22 cellular contexts compared by ENCODE assay signal in genomic region chr9:126618200-126618589, GRCh38. TPM values are rescaled to one million over a fixed set of nuclear protein-coding genes. Genes with fewer than 3 reads are reported as not detected.
A peak's percentile ranks its signal among the peaks of the same experiment; 100 is the strongest.
DNase-seq lines count a peak whose midpoint lies in the region; ATAC-seq and TF ChIP-seq lines count a peak whose summit lies in the region.
"Had no signal": no experiment of that assay in that cellular context is flagged by ENCODE, and none has a peak within 500 bp of the region (broad histone marks: within the 10 kb centered on the region; RNA-seq: fewer than 3 reads in every experiment).

No MANE protein-coding gene starts in this region.

- no peak overlapping the region for H2BK120ac ChIP-seq in mesendoderm (ENCODE audit: low read depth, low read length)

- no peaks in the 10 kb centered on the region for H3K36me3 Mint-ChIP-seq in activated naive CD8-positive, alpha-beta T cell
- no peaks in the 10 kb centered on the region for H3K36me3 Mint-ChIP-seq in activated naive CD8-positive, alpha-beta T cell treated with anti-CD3 and anti-CD28 coated beads for 36 hours
- H3K36me3 Mint-ChIP-seq in WTC11: no peaks in the 10 kb centered on the region

- H3K27me3 Mint-ChIP-seq in activated naive CD8-positive, alpha-beta T cell: peaks cover 43% of the 10 kb centered on the region
- peaks cover 90% of the 10 kb centered on the region for H3K27me3 Mint-ChIP-seq in activated naive CD8-positive, alpha-beta T cell treated with anti-CD3 and anti-CD28 coated beads for 36 hours
- peaks cover 95% of the 10 kb centered on the region for H3K27me3 Mint-ChIP-seq in WTC11 (ENCODE audit: low read depth)

- no peak overlapping the region for H2AK5ac ChIP-seq in mesendoderm (ENCODE audit: low read length)

- H3K23ac ChIP-seq in mesendoderm (ENCODE audit: low read length): no peak overlapping the region

- H3K4me1 Mint-ChIP-seq in activated naive CD8-positive, alpha-beta T cell (ENCODE audit: low read depth): peaks cover 20% of the 10 kb centered on the region
- H3K4me1 Mint-ChIP-seq in activated naive CD8-positive, alpha-beta T cell treated with anti-CD3 and anti-CD28 coated beads for 36 hours: peaks cover 18% of the 10 kb centered on the region
- H3K4me1 Mint-ChIP-seq in WTC11: peaks cover 73% of the 10 kb centered on the region

- POLR2A ChIA-PET in WTC11 (lab: Charles Lee): no interaction called here

- H3K4ac ChIP-seq in mesendoderm (ENCODE audit: low read depth, low read length): no peak overlapping the region

- TF ChIP-seq POLR2A in spleen (IDR thresholded peaks at IDR 0.05): no peak

- no peaks in the 10 kb centered on the region for H3K79me2 ChIP-seq in mesendoderm (ENCODE audit: control insufficient read depth, insufficient read depth, low read length)

- H3K27ac Mint-ChIP-seq in activated naive CD8-positive, alpha-beta T cell: no peak overlapping the region
- no peak overlapping the region for H3K27ac Mint-ChIP-seq in activated naive CD8-positive, alpha-beta T cell treated with anti-CD3 and anti-CD28 coated beads for 36 hours
- no peak overlapping the region for H3K27ac Mint-ChIP-seq in WTC11
- H3K27ac Mint-ChIP-seq: activated CD8-positive, alpha-beta T cell treated with anti-CD3 and anti-CD28 coated beads, Interleukin-2, amount 10 ng/mL, durations not matched to agents 7 days and 5 days; T-helper 17 cell had no signal

- H3K4me2 ChIP-seq in mesendoderm (ENCODE audit: low read length): peak overlapping the region; percentile 51
- H3K4me2 ChIP-seq: A549 had no signal

- no peaks in the 10 kb centered on the region for H3K36me3 ChIP-seq in mesendoderm (ENCODE audit: control insufficient read depth, insufficient read depth, low read length)
- H3K36me3 ChIP-seq in spleen: no peaks in the 10 kb centered on the region
- H3K36me3 ChIP-seq: esophagus squamous epithelium, upper lobe of left lung had no signal

- H3K27ac ChIP-seq in mesendoderm (ENCODE audit: low read depth, low read length): no peak overlapping the region
- no peak overlapping the region for H3K27ac ChIP-seq in spleen
- no peak overlapping the region for H3K27ac ChIP-seq in caudate nucleus (ENCODE audit: low read depth, low read length)
- H3K27ac ChIP-seq: A549, esophagus squamous epithelium, upper lobe of left lung, VCaP had no signal

- no CpG with 5 or more reads among the region's 11 CpGs for WGBS in mesendoderm (ENCODE audit: extremely low coverage, insufficient coverage, low lambda C conversion rate)
- WGBS in spleen, 5 donors: 8 to 14% (median 9%) methylated on average over 11 of the region's 11 CpGs

- H3K4me3 Mint-ChIP-seq in activated naive CD8-positive, alpha-beta T cell: peak overlapping the region; percentile 42
- no peak overlapping the region for H3K4me3 Mint-ChIP-seq in activated naive CD8-positive, alpha-beta T cell treated with anti-CD3 and anti-CD28 coated beads for 36 hours
- peak overlapping the region; percentile 62 for H3K4me3 Mint-ChIP-seq in WTC11
- H3K4me3 Mint-ChIP-seq: activated CD8-positive, alpha-beta T cell treated with anti-CD3 and anti-CD28 coated beads, Interleukin-2, amount 10 ng/mL, durations not matched to agents 7 days and 5 days; T-helper 17 cell had no signal

- TF ChIP-seq CTCF in WTC11 (IDR thresholded peaks at IDR 0.05): no peak
- no peak for TF ChIP-seq CTCF in spleen (IDR thresholded peaks at IDR 0.05 in 8 of 11, conservative IDR thresholded peaks at IDR 0.05 in 3 of 11)

- CTCF ChIA-PET in WTC11 (lab: Charles Lee): interaction anchor here (1.4 to 2.1 kb wide), 2 partner anchors 81 to 164 kb away, joined by 3 to 10 read pairs; no protein-coding TSS in a partner anchor

- H3K79me1 ChIP-seq in mesendoderm (ENCODE audit: low read length): no peaks in the 10 kb centered on the region

- no peak overlapping the region for H4K5ac ChIP-seq in mesendoderm (ENCODE audit: low read length)

- H2BK15ac ChIP-seq in mesendoderm (replicated peaks; ENCODE audit: low read depth): no peak overlapping the region

- no peaks in the 10 kb centered on the region for H3K9me3 ChIP-seq in spleen
- H3K9me3 ChIP-seq: A549, esophagus squamous epithelium, upper lobe of left lung had no signal

- H2BK5ac ChIP-seq in mesendoderm (ENCODE audit: low read length): no peak overlapping the region

- H3K9me3 Mint-ChIP-seq in activated naive CD8-positive, alpha-beta T cell (ENCODE audit: low read depth): no peaks in the 10 kb centered on the region
- H3K9me3 Mint-ChIP-seq in activated naive CD8-positive, alpha-beta T cell treated with anti-CD3 and anti-CD28 coated beads for 36 hours: no peaks in the 10 kb centered on the region
- no peaks in the 10 kb centered on the region for H3K9me3 Mint-ChIP-seq in WTC11

- no peak overlapping the region for H4K8ac ChIP-seq in mesendoderm (ENCODE audit: low read depth, low read length)

- no peak for ATAC-seq in WTC11
- ATAC-seq: A549; activated CD8-positive, alpha-beta T cell treated with anti-CD3 and anti-CD28 coated beads, Interleukin-2, amount 10 ng/mL, durations not matched to agents 7 days and 5 days; Right ventricle myocardium inferior; T-helper 17 cell had no signal

- intact Hi-C loops in spleen (cut with DNase I; ENCODE audit: low total_unique reads): no loop called here

- H3K18ac ChIP-seq in mesendoderm (ENCODE audit: low read length): no peak overlapping the region

- no peak for DNase-seq in activated naive CD8-positive, alpha-beta T cell treated with anti-CD3 and anti-CD28 coated beads for 36 hours
- no peak for DNase-seq in WTC11 (ENCODE audit: low spot score)
- no peak for DNase-seq in mesendoderm
- peak; percentile 6 for DNase-seq in spleen
- DNase-seq in caudate nucleus (lab: John Stamatoyannopoulos, UW): no peak
- no peak for DNase-seq in HT-29 (ENCODE audit: low spot score)
- DNase-seq in stimulated activated CD4-positive, alpha-beta T cell treated with anti-CD3 and anti-CD28 coated beads, Interleukin-2, amount 100 ng/mL, for 24 hours: no peak
- DNase-seq: activated CD8-positive, alpha-beta T cell treated with anti-CD3 and anti-CD28 coated beads, Interleukin-2, amount 10 ng/mL, durations not matched to agents 7 days and 5 days; activated T-cell treated with anti-CD3 and anti-CD28 coated beads, Interleukin-2, amount 50 U/mL, for 48 hours; esophagus squamous epithelium; Karpas-422; NCI-H1092 treated with DMSO at 0.1 percent for 48 hours; NCI-H2107; NCI-H526; stimulated activated CD4-positive, alpha-beta T cell treated with anti-CD3 and anti-CD28 coated beads, Interleukin-12 subunit alpha, Interleukin-12 subunit beta, amount 100 ng/mL, for 4 hours; T-helper 17 cell had no signal

- peaks cover 16% of the 10 kb centered on the region for H3K4me1 ChIP-seq in mesendoderm (ENCODE audit: control insufficient read depth, low read depth, low read length)
- H3K4me1 ChIP-seq in spleen: peaks cover 13 to 49% (median 28%) of the 10 kb centered on the region in 6 donors

- no peak overlapping the region for H3K9ac ChIP-seq in mesendoderm (ENCODE audit: low read length)

- H3K27me3 ChIP-seq in mesendoderm (ENCODE audit: insufficient read depth, low read length, poor library complexity) (peaks cover 90% of the 10 kb centered on the region), spleen (replicated peaks in 1 of 7) (peaks cover 23 to 100% (median 92%) of the 10 kb centered on the region in 7 donors)

- H3K4me3 ChIP-seq in mesendoderm (ENCODE audit: low read length) (no peak overlapping the region), spleen (peak overlapping the region in 1 of 8 donors; percentile 13)
- H3K4me3 ChIP-seq: A549, lung had no signal

- peak overlapping the region; percentile 30 for H3K56ac ChIP-seq in mesendoderm (ENCODE audit: low read length)

TF ChIP-seq in WTC11, 78 proteins besides CTCF, POLR2A, EP300 and RAD21:
- TF ChIP-seq GABPB1 (CRISPR knock-in tag; IDR thresholded peaks at IDR 0.05) (no peak), ATF2 (CRISPR knock-in tag; IDR thresholded peaks at IDR 0.05; ENCODE audit: borderline replicate concordance, low read depth) (no peak), NFE2L1 (CRISPR knock-in tag; IDR thresholded peaks at IDR 0.05) (no peak), ZBTB43 (CRISPR knock-in tag; IDR thresholded peaks at IDR 0.05) (no peak), JAZF1 (CRISPR knock-in tag; IDR thresholded peaks at IDR 0.05) (no peak)

RNA-seq across cellular contexts. Expression of gene LMX1B, which starts 4.5 kb away (rescaled TPM):
- total RNA-seq in activated naive CD8-positive, alpha-beta T cell treated with anti-CD3 and anti-CD28 coated beads for 36 hours: not detected
- total RNA-seq in WTC11 (2021) (4.6 to 12.4 TPM (median 5.1 TPM) in 3 replicates), spleen (under 1 TPM in 1 of 7 donors, not detected in 6; 0.25 TPM)
- 0.53 TPM for polyA plus RNA-seq in mesendoderm (2013, experiment 1 of 2)
- 0.45 TPM for polyA plus RNA-seq in mesendoderm (2013, experiment 2 of 2)
- polyA plus RNA-seq in spleen: under 1 TPM in 1 of 3 donors, not detected in 2; 0.02 TPM
- not detected in 2 replicates for total RNA-seq in HT-29 (2014; rRNA removed; shearing (Covaris generic))
- total RNA-seq: activated CD8-positive, alpha-beta T cell treated with anti-CD3 and anti-CD28 coated beads, Interleukin-2, amount 10 ng/mL, durations not matched to agents 7 days and 5 days; T-helper 17 cell had no signal
